Comparison of ENCODE assay signal across 12 cellular contexts in genomic region chr21:34534522-34534921, GRCh38. TPM values are rescaled to one million over a fixed set of nuclear protein-coding genes. Genes with fewer than 3 reads are reported as not detected.
DNase-seq lines count a peak whose midpoint lies in the region; ATAC-seq, FAIRE-seq and TF ChIP-seq lines count a peak whose summit lies in the region.
"Had no signal": no experiment of that assay in that cellular context is flagged by ENCODE, and none has a peak within 500 bp of the region (broad histone marks: within the 10 kb centered on the region; RNA-seq: fewer than 3 reads in every experiment).

No MANE protein-coding gene starts in this region.

- DNase-seq in GM12891 (ENCODE audit: insufficient read length, low spot score) (no peak), RPMI7951 (ENCODE audit: low read depth) (peak; percentile 86), globus pallidus (ENCODE audit: low spot score) (peak; percentile 81), DMS 273 treated with DMSO at 0.1 percent for 48 hours (lab: John Stamatoyannopoulos, UW) (no peak), DMS153 treated with DMSO at 0.1 percent for 48 hours (lab: John Stamatoyannopoulos, UW; ENCODE audit: unreplicated experiment) (no peak), sigmoid colon (no peak)
- DNase-seq in stimulated activated effector memory CD8-positive, alpha-beta T cell treated with anti-CD3 and anti-CD28 coated beads, Interleukin-12 subunit alpha, Interleukin-12 subunit beta, amount 100 ng/mL, for 72 hours (ENCODE audit: low spot score in 2 of 2) = peak in 1 of 2 donors; percentile 63
- DNase-seq: activated CD4-positive, alpha-beta T cell treated with anti-CD3 and anti-CD28 coated beads for 4 hours; DMS79 treated with DMSO at 0.1 percent for 48 hours; SHP77 had no signal

- no peak for TF ChIP-seq CTCF in sigmoid colon (IDR thresholded peaks at IDR 0.05)

- TF ChIP-seq EP300 in sigmoid colon (IDR thresholded peaks at IDR 0.05) = no peak

- H3K4me1 Mint-ChIP-seq in stimulated activated effector memory CD8-positive, alpha-beta T cell treated with anti-CD3 and anti-CD28 coated beads, Interleukin-12 subunit alpha, Interleukin-12 subunit beta, amount 100 ng/mL, for 72 hours = peaks cover 35% of the 10 kb centered on the region

- no peak overlapping the region for H3K4me3 ChIP-seq in sigmoid colon
- H3K4me3 ChIP-seq: ascending aorta had no signal

- TF ChIP-seq POLR2A in GM12891 (IDR thresholded peaks at IDR 0.05; ENCODE audit: low read depth, low read length) (no peak), sigmoid colon (IDR thresholded peaks at IDR 0.05) (no peak)

- H3K4me3 Mint-ChIP-seq in stimulated activated effector memory CD8-positive, alpha-beta T cell treated with anti-CD3 and anti-CD28 coated beads, Interleukin-12 subunit alpha, Interleukin-12 subunit beta, amount 100 ng/mL, for 72 hours = peak overlapping the region; percentile 36
- H3K4me3 Mint-ChIP-seq: mesothelial cell of epicardium had no signal

- no peaks in the 10 kb centered on the region for H3K9me3 Mint-ChIP-seq in stimulated activated effector memory CD8-positive, alpha-beta T cell treated with anti-CD3 and anti-CD28 coated beads, Interleukin-12 subunit alpha, Interleukin-12 subunit beta, amount 100 ng/mL, for 72 hours
- H3K9me3 Mint-ChIP-seq: mesothelial cell of epicardium had no signal

- H3K4me1 ChIP-seq in sigmoid colon = no peaks in the 10 kb centered on the region

- no peaks in the 10 kb centered on the region for H3K9me3 ChIP-seq in sigmoid colon
- H3K9me3 ChIP-seq: ascending aorta had no signal

- peak; percentile 93 for ATAC-seq in stimulated activated effector memory CD8-positive, alpha-beta T cell treated with anti-CD3 and anti-CD28 coated beads, Interleukin-12 subunit alpha, Interleukin-12 subunit beta, amount 100 ng/mL, for 72 hours

- H3K36me3 Mint-ChIP-seq in stimulated activated effector memory CD8-positive, alpha-beta T cell treated with anti-CD3 and anti-CD28 coated beads, Interleukin-12 subunit alpha, Interleukin-12 subunit beta, amount 100 ng/mL, for 72 hours = no peaks in the 10 kb centered on the region
- H3K36me3 Mint-ChIP-seq: mesothelial cell of epicardium had no signal

- no peaks in the 10 kb centered on the region for H3K27me3 ChIP-seq in sigmoid colon
- H3K27me3 ChIP-seq: ascending aorta had no signal

- intact Hi-C loops in sigmoid colon (cut with DNase I) = no loop called here

- WGBS in sigmoid colon, 2 donors = 71 to 87% methylated on average over 4 of the region's 4 CpGs

- no peaks in the 10 kb centered on the region for H3K36me3 ChIP-seq in sigmoid colon
- H3K36me3 ChIP-seq: ascending aorta had no signal

- peak overlapping the region; percentile 11 for H3K27ac Mint-ChIP-seq in stimulated activated effector memory CD8-positive, alpha-beta T cell treated with anti-CD3 and anti-CD28 coated beads, Interleukin-12 subunit alpha, Interleukin-12 subunit beta, amount 100 ng/mL, for 72 hours
- H3K27ac Mint-ChIP-seq: mesothelial cell of epicardium had no signal

- no peak overlapping the region for H3K27ac ChIP-seq in sigmoid colon
- H3K27ac ChIP-seq: ascending aorta had no signal

- no peak for FAIRE-seq in GM12891 (lab: Jason Lieb, UNC)

TF ChIP-seq in GM12891, 5 proteins besides CTCF, POLR2A, EP300 and RAD21:
- TF ChIP-seq POU2F2 (IDR thresholded peaks at IDR 0.05; ENCODE audit: low read depth, low read length) (0 out of 2 replicates have a peak, but pooled peaks have one; percentile 16), PAX5 (IDR thresholded peaks at IDR 0.05; ENCODE audit: insufficient read depth, low read length, severe bottlenecking) (no peak)
TF ChIP-seq in GM12891: peak in this region for 1.

RNA-seq across cellular contexts. Expression of gene KCNE1, which starts 22.5 kb away (rescaled TPM):
- not detected for polyA plus RNA-seq in GM12891 (2012; ENCODE audit: low read depth, missing spikeins)
- total RNA-seq in RPMI7951 (2014; rRNA removed; shearing (Covaris generic)) = not detected in 2 replicates
- total RNA-seq in sigmoid colon = 1 to 10 TPM; 1.8 to 7.2 (median 2.9) TPM
- under 1 TPM in 2 of 3 donors, not detected in 1; 0.60 TPM for polyA plus RNA-seq in sigmoid colon

Comparison
In these comparisons a context has a peak if more than half of its experiments do, and no peak if none do; other contexts are left out.
1. DNase-seq: peak in RPMI7951 (single experiment) and globus pallidus (single experiment); none in GM12891 (single experiment), DMS 273 treated with DMSO at 0.1 percent for 48 hours (single experiment), DMS153 treated with DMSO at 0.1 percent for 48 hours (single experiment) and sigmoid colon (single experiment).